ENCODE assay signal across 9 cellular contexts in genomic region chr6:138944412-138944811, GRCh38. TPM values are rescaled to one million over a fixed set of nuclear protein-coding genes. Genes with fewer than 3 reads are reported as not detected.
DNase-seq lines count a peak whose midpoint lies in the region; ATAC-seq and TF ChIP-seq lines count a peak whose summit lies in the region.
"Had no signal": no experiment of that assay in that cellular context is flagged by ENCODE, and none has a peak within 500 bp of the region (broad histone marks: within the 10 kb centered on the region; RNA-seq: fewer than 3 reads in every experiment).

No MANE protein-coding gene starts in this region.

- peaks cover 16% of the 10 kb centered on the region for H3K36me3 ChIP-seq in MG63
- peaks cover 41% of the 10 kb centered on the region for H3K36me3 ChIP-seq in suprapubic skin

- DNase-seq in stimulated activated naive CD4-positive, alpha-beta T cell treated with Interleukin-2 at 50 U/mL for 16 hours (lab: John Stamatoyannopoulos, UW), result peak; percentile 10
- no peak for DNase-seq in stimulated activated naive CD4-positive, alpha-beta T cell (lab: John Stamatoyannopoulos, UW)
- DNase-seq in MG63, result peak; percentile 9
- peak; percentile 72 for DNase-seq in epithelial cell of esophagus (ENCODE audit: low read depth)
- DNase-seq in NCI-H2081 (lab: John Stamatoyannopoulos, UW), result no peak
- no peak for DNase-seq in suprapubic skin (ENCODE audit: low spot score in 2 of 2)
- DNase-seq in NCI-H1048 (lab: John Stamatoyannopoulos, UW), result no peak
- DNase-seq: lower lobe of right lung had no signal

- H3K9me3 ChIP-seq in MG63, result no peaks in the 10 kb centered on the region
- no peaks in the 10 kb centered on the region for H3K9me3 ChIP-seq in suprapubic skin
- H3K9me3 ChIP-seq: lower lobe of right lung had no signal

- H3K27ac ChIP-seq in suprapubic skin, result no peak overlapping the region
- H3K27ac ChIP-seq: lower lobe of right lung had no signal

- TF ChIP-seq POLR2A in suprapubic skin (IDR thresholded peaks at IDR 0.05), result no peak

- H3K4me3 ChIP-seq in MG63 (no peak overlapping the region), epithelial cell of esophagus (ENCODE audit: low read length) (no peak overlapping the region), suprapubic skin (no peak overlapping the region)
- H3K4me3 ChIP-seq: lower lobe of right lung had no signal

- no peak for ATAC-seq in HG03175 (IDR thresholded peaks at IDR 0.05; ENCODE audit: unreplicated experiment)

- TF ChIP-seq EP300 in suprapubic skin (IDR thresholded peaks at IDR 0.05), result no peak

- H3K27me3 ChIP-seq in MG63 (no peaks in the 10 kb centered on the region), suprapubic skin (no peaks in the 10 kb centered on the region)

- H3K4me1 ChIP-seq in suprapubic skin, result peaks cover 8% of the 10 kb centered on the region

- TF ChIP-seq CTCF in epithelial cell of esophagus (IDR thresholded peaks at IDR 0.05; ENCODE audit: insufficient read depth, low read depth, low read length, missing control alignments) (no peak), suprapubic skin (IDR thresholded peaks at IDR 0.05) (no peak)

- WGBS in suprapubic skin, result 71% methylated on average over 1 of the region's 1 CpG

RNA-seq across cellular contexts. Expression of gene REPS1, which starts 43.6 kb away (rescaled TPM):
- 17.2 and 19.9 TPM in 2 replicates for total RNA-seq in MG63 (2014; rRNA removed; shearing (Covaris generic); ENCODE audit: low replicate concordance)
- 100 to 1,000 TPM in 1 of 4 donors, 10 to 100 TPM in 3; 44.5 to 187 (median 70.4) TPM for total RNA-seq in suprapubic skin

Comparison
In these comparisons a context has a peak if more than half of its experiments do, and no peak if none do; other contexts are left out.
1. DNase-seq: peak in stimulated activated naive CD4-positive, alpha-beta T cell treated with Interleukin-2 at 50 U/mL for 16 hours (single experiment), MG63 (single experiment) and epithelial cell of esophagus (single experiment); none in stimulated activated naive CD4-positive, alpha-beta T cell (0 of 6), NCI-H2081 (0 of 2), suprapubic skin (0 of 2) and NCI-H1048 (single experiment).